ENCODE assay signal across 17 cellular contexts in the genomic region with DNA sequence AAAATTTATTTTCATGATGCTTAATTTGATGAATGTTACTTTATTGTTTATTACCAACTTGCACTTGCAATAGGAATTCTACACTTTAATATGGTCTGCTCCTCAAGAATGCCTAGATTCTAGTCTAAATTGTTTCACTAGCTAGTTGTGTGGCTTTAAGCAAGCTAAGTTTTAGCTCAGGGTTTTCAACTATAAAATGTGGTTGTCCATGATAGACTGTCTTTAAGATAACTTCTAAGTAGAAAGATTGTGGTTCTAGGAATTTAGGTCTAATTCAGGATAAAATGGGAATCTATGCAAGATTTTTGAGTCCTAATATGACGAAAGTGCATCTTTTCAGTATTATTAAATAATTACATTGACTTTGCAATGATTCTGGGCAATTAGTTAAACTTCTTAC.
DNase-seq lines count a peak whose midpoint lies in the region; ATAC-seq and TF ChIP-seq lines count a peak whose summit lies in the region.
"Had no signal": no experiment of that assay in that cellular context is flagged by ENCODE, and none has a peak within 500 bp of the region (broad histone marks: within the 10 kb centered on the region; RNA-seq: fewer than 3 reads in every experiment).

No MANE protein-coding gene starts in this region.

- peaks cover 5% of the 10 kb centered on the region for H3F3A ChIP-seq in SK-N-SH (replicated peaks; ENCODE audit: insufficient read depth)

- peak overlapping the region; percentile 54 to 79; a peak in 2 of 4 replicates for H3K27ac ChIP-seq in SK-N-SH (ENCODE audit: low read depth in 2 of 2, low read length in 1 of 2)
- peak overlapping the region; percentile 36 for H3K27ac ChIP-seq in temporal lobe (ENCODE audit: low read depth, low read length)
- H3K27ac ChIP-seq: 22Rv1, BLaER1, C4-2B had no signal

- no peak for TF ChIP-seq EP300 in SK-N-SH (IDR thresholded peaks at IDR 0.05; ENCODE audit: borderline replicate concordance in 1 of 2, low read depth in 1 of 2, low read length in 1 of 2)

- TF ChIP-seq RAD21 in SK-N-SH (IDR thresholded peaks at IDR 0.05; ENCODE audit: low read length), result no peak

- no peaks in the 10 kb centered on the region for H3K9me3 ChIP-seq in SK-N-SH
- H3K9me3 ChIP-seq: BLaER1, Caco-2 had no signal

- H3K9me2 ChIP-seq in SK-N-SH, result no peaks in the 10 kb centered on the region

- no peaks in the 10 kb centered on the region for H4K20me1 ChIP-seq in SK-N-SH (ENCODE audit: insufficient read depth)
- H4K20me1 ChIP-seq: BLaER1 had no signal

- CTCF ChIA-PET in SK-N-SH (lab: Yijun Ruan, JAX), result interaction anchor here (1.1 kb wide), 1 partner anchor 15 kb away, joined by 4 read pairs; no protein-coding TSS in a partner anchor

- intact Hi-C loops in left cardiac atrium (cut with DNase I), result no loop called here

- TF ChIP-seq CTCF in SK-N-SH (IDR thresholded peaks at IDR 0.05), result no peak

- H3K4me1 ChIP-seq in SK-N-SH (ENCODE audit: control insufficient read depth in 1 of 2, insufficient read depth in 2 of 2, low read depth in 1 of 2, low read length in 1 of 2), result peaks cover 3 to 5% of the 10 kb centered on the region in 2 experiments; a peak in 3 of 4 replicates
- H3K4me1 ChIP-seq: BLaER1, Caco-2 had no signal

- H3K79me2 ChIP-seq in SK-N-SH (ENCODE audit: insufficient read depth), result no peaks in the 10 kb centered on the region

- peaks cover 0 to 20% of the 10 kb centered on the region in 2 experiments for H3K36me3 ChIP-seq in SK-N-SH (replicated peaks in 1 of 2; ENCODE audit: control insufficient read depth in 1 of 2, insufficient read depth in 2 of 2, low read length in 1 of 2)
- H3K36me3 ChIP-seq: BLaER1 had no signal

- no peak for DNase-seq in SK-N-SH
- peak; percentile 47 for DNase-seq in globus pallidus (ENCODE audit: low spot score)
- peak; percentile 53 for DNase-seq in pons (ENCODE audit: low spot score)
- no peak for DNase-seq in NCI-H1092 (lab: John Stamatoyannopoulos, UW)
- DNase-seq in left cardiac atrium, result no peak
- DNase-seq: Caco-2; CD4-positive, CD25-positive, alpha-beta regulatory T cell; CD8-positive, alpha-beta T cell; DMS153; DND-41; HCEC 1CT had no signal

- no peak overlapping the region for H3K4me3 ChIP-seq in SK-N-SH (ENCODE audit: low read depth in 2 of 2, low read length in 1 of 2)
- H3K4me3 ChIP-seq: BLaER1 had no signal

- ATAC-seq in SK-N-SH treated with all-trans-retinoic acid at 6 μM for 48 hours (no peak), left cardiac atrium (no peak), GM21619 (IDR thresholded peaks at IDR 0.05; ENCODE audit: unreplicated experiment) (no peak)
- ATAC-seq: CD8-positive, alpha-beta T cell had no signal

- no peak overlapping the region for H3K9ac ChIP-seq in SK-N-SH
- H3K9ac ChIP-seq: BLaER1 had no signal

- H3K4me2 ChIP-seq in SK-N-SH, result 0 out of 2 replicates have a peak overlapping the region, but pooled peaks have one; percentile 41
- H3K4me2 ChIP-seq: BLaER1 had no signal

- no peaks in the 10 kb centered on the region for H3K27me3 ChIP-seq in SK-N-SH (ENCODE audit: insufficient read depth)
- H3K27me3 ChIP-seq: BLaER1 had no signal

- POLR2A ChIA-PET in SK-N-SH (lab: Yijun Ruan, JAX), result no interaction called here

- 0 out of 2 replicates have a peak overlapping the region, but pooled peaks have one; percentile 50 for H2AFZ ChIP-seq in SK-N-SH (ENCODE audit: low read depth)

- WGBS in SK-N-SH (ENCODE audit: low lambda C conversion rate), result 84% methylated on average over 1 of the region's 1 CpG

TF ChIP-seq in SK-N-SH, 30 proteins besides CTCF, POLR2A, EP300 and RAD21:
- TF ChIP-seq YY1 (IDR thresholded peaks at IDR 0.05; ENCODE audit: low read depth) (no peak), RFX5 (IDR thresholded peaks at IDR 0.05; ENCODE audit: low read length) (no peak), CHD2 (IDR thresholded peaks at IDR 0.05; ENCODE audit: low read length, partially characterized antibody) (no peak), NFIC (IDR thresholded peaks at IDR 0.05; ENCODE audit: borderline replicate concordance) (no peak), EZH2phosphoT487 (IDR thresholded peaks at IDR 0.05; ENCODE audit: borderline replicate concordance, low read depth) (no peak), FOXJ3 (CRISPR knock-in tag; IDR thresholded peaks at IDR 0.05) (no peak), MEF2A (IDR thresholded peaks at IDR 0.05; ENCODE audit: borderline replicate concordance, low read depth) (no peak), TCF12 (IDR thresholded peaks at IDR 0.05) (no peak), JUND (IDR thresholded peaks at IDR 0.05) (no peak)
- TF ChIP-seq, protein P1, sequence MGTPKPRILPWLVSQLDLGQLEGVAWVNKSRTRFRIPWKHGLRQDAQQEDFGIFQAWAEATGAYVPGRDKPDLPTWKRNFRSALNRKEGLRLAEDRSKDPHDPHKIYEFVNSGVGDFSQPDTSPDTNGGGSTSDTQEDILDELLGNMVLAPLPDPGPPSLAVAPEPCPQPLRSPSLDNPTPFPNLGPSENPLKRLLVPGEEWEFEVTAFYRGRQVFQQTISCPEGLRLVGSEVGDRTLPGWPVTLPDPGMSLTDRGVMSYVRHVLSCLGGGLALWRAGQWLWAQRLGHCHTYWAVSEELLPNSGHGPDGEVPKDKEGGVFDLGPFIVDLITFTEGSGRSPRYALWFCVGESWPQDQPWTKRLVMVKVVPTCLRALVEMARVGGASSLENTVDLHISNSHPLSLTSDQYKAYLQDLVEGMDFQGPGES (IDR thresholded peaks at IDR 0.05; ENCODE audit: low read depth, low read length), result no peak
- TF ChIP-seq, protein P2, sequence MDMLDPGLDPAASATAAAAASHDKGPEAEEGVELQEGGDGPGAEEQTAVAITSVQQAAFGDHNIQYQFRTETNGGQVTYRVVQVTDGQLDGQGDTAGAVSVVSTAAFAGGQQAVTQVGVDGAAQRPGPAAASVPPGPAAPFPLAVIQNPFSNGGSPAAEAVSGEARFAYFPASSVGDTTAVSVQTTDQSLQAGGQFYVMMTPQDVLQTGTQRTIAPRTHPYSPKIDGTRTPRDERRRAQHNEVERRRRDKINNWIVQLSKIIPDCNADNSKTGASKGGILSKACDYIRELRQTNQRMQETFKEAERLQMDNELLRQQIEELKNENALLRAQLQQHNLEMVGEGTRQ (IDR thresholded peaks at IDR 0.05; ENCODE audit: borderline replicate concordance, low read depth, low read length), result no peak
TF ChIP-seq in SK-N-SH: peak in this region for 0.

TF ChIP-seq in SK-N-SH treated with all-trans-retinoic acid at 6 μM for 48 hours, 23 proteins besides CTCF, POLR2A, EP300 and RAD21 (continues in another document):
- TF ChIP-seq, protein P3, sequence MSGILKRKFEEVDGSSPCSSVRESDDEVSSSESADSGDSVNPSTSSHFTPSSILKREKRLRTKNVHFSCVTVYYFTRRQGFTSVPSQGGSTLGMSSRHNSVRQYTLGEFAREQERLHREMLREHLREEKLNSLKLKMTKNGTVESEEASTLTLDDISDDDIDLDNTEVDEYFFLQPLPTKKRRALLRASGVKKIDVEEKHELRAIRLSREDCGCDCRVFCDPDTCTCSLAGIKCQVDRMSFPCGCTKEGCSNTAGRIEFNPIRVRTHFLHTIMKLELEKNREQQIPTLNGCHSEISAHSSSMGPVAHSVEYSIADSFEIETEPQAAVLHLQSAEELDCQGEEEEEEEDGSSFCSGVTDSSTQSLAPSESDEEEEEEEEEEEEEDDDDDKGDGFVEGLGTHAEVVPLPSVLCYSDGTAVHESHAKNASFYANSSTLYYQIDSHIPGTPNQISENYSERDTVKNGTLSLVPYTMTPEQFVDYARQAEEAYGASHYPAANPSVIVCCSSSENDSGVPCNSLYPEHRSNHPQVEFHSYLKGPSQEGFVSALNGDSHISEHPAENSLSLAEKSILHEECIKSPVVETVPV (CRISPR knock-in tag; IDR thresholded peaks at IDR 0.05), result no peak
- TF ChIP-seq, protein P4, sequence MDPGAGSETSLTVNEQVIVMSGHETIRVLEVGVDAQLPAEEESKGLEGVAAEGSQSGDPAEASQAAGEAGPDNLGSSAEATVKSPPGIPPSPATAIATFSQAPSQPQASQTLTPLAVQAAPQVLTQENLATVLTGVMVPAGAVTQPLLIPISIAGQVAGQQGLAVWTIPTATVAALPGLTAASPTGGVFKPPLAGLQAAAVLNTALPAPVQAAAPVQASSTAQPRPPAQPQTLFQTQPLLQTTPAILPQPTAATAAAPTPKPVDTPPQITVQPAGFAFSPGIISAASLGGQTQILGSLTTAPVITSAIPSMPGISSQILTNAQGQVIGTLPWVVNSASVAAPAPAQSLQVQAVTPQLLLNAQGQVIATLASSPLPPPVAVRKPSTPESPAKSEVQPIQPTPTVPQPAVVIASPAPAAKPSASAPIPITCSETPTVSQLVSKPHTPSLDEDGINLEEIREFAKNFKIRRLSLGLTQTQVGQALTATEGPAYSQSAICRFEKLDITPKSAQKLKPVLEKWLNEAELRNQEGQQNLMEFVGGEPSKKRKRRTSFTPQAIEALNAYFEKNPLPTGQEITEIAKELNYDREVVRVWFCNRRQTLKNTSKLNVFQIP (CRISPR knock-in tag; IDR thresholded peaks at IDR 0.05; ENCODE audit: borderline replicate concordance, low read depth), result no peak
- TF ChIP-seq ESRRG (CRISPR knock-in tag; IDR thresholded peaks at IDR 0.05), result no peak
- TF ChIP-seq, protein P5, sequence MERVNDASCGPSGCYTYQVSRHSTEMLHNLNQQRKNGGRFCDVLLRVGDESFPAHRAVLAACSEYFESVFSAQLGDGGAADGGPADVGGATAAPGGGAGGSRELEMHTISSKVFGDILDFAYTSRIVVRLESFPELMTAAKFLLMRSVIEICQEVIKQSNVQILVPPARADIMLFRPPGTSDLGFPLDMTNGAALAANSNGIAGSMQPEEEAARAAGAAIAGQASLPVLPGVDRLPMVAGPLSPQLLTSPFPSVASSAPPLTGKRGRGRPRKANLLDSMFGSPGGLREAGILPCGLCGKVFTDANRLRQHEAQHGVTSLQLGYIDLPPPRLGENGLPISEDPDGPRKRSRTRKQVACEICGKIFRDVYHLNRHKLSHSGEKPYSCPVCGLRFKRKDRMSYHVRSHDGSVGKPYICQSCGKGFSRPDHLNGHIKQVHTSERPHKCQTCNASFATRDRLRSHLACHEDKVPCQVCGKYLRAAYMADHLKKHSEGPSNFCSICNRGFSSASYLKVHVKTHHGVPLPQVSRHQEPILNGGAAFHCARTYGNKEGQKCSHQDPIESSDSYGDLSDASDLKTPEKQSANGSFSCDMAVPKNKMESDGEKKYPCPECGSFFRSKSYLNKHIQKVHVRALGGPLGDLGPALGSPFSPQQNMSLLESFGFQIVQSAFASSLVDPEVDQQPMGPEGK (CRISPR knock-in tag; IDR thresholded peaks at IDR 0.05; ENCODE audit: borderline replicate concordance), result no peak
- no peak for TF ChIP-seq BACH2 (CRISPR knock-in tag; IDR thresholded peaks at IDR 0.05; ENCODE audit: borderline replicate concordance)
- TF ChIP-seq ZFP3 (CRISPR knock-in tag; IDR thresholded peaks at IDR 0.05), result no peak
- TF ChIP-seq ISL1 (CRISPR knock-in tag; IDR thresholded peaks at IDR 0.05), result no peak
- TF ChIP-seq PPARA (CRISPR knock-in tag; IDR thresholded peaks at IDR 0.05; ENCODE audit: borderline replicate concordance), result no peak
- TF ChIP-seq ARNTL (CRISPR knock-in tag; IDR thresholded peaks at IDR 0.05; ENCODE audit: borderline replicate concordance, low read depth), result no peak
- no peak for TF ChIP-seq ZNF70 (CRISPR knock-in tag; IDR thresholded peaks at IDR 0.05)

Comparison
In these comparisons a context has a peak if more than half of its experiments do, and no peak if none do; other contexts are left out.
1. DNase-seq: peak in globus pallidus (single experiment) and pons (single experiment); none in SK-N-SH (single experiment), NCI-H1092 (single experiment) and left cardiac atrium (single experiment).